Comparison of ENCODE assay signal across 24 cellular contexts in genomic region chr1:9808459-9808858, GRCh38. TPM values are rescaled to one million over a fixed set of nuclear protein-coding genes. Genes with fewer than 3 reads are reported as not detected.
DNase-seq lines count a peak whose midpoint lies in the region; ATAC-seq, FAIRE-seq and TF ChIP-seq lines count a peak whose summit lies in the region.
"Had no signal": no experiment of that assay in that cellular context is flagged by ENCODE, and none has a peak within 500 bp of the region (broad histone marks: within the 10 kb centered on the region; RNA-seq: fewer than 3 reads in every experiment).

No MANE protein-coding gene starts in this region.

- 0 out of 2 replicates have a peak, but pooled peaks have one; percentile 28 for ATAC-seq in Panc1
- ATAC-seq in activated B cell treated with CpG ODN at 0.5 μM for 24 hours (ENCODE audit: low read depth), result no peak
- peak; percentile 27 to 62 (median 43) for ATAC-seq in pancreas
- no peak for ATAC-seq in left lobe of liver
- no peak for ATAC-seq in HG03439 (IDR thresholded peaks at IDR 0.05; ENCODE audit: unreplicated experiment)

- H3K79me2 ChIP-seq in keratinocyte (ENCODE audit: control insufficient read depth, insufficient read depth, low read length), result peaks cover 94% of the 10 kb centered on the region

- BruUV-seq in Panc1 (replicated peaks; lab: Mats Ljungman, UMichigan), result no TSS peak

- peaks cover 8% of the 10 kb centered on the region; the same call in 1 of the 2 replicates for H3K4me1 ChIP-seq in Panc1 (ENCODE audit: control insufficient read depth, insufficient read depth, low read length)
- H3K4me1 ChIP-seq in keratinocyte (ENCODE audit: control insufficient read depth, extremely low read depth, insufficient read depth, low read length), result peaks cover 47% of the 10 kb centered on the region
- H3K4me1 ChIP-seq in pancreas, result peaks cover 45 to 63% (median 53%) of the 10 kb centered on the region in 3 donors

- peak overlapping the region; percentile 55 for H3K4me2 ChIP-seq in keratinocyte (ENCODE audit: control insufficient read depth, extremely low read depth, insufficient read depth, low read depth, low read length)
- H3K4me2 ChIP-seq: SK-N-SH had no signal

- POLR2A ChIA-PET in Panc1 (lab: Charles Lee), result no interaction called here
- POLR2A ChIA-PET in activated B cell treated with CpG ODN at 0.5 μM for 24 hours (lab: Charles Lee), result no interaction called here

- CTCF ChIA-PET in Panc1 (lab: Charles Lee) (no interaction called here), activated B cell treated with CpG ODN at 0.5 μM for 24 hours (lab: Charles Lee) (no interaction called here)

- H3K9me3 ChIP-seq in Panc1 (ENCODE audit: control insufficient read depth, insufficient read depth, low read depth, low read length), result no peaks in the 10 kb centered on the region
- no peaks in the 10 kb centered on the region for H3K9me3 ChIP-seq in keratinocyte (ENCODE audit: control insufficient read depth, low read depth, low read length)
- H3K9me3 ChIP-seq in pancreas, result no peaks in the 10 kb centered on the region
- H3K9me3 ChIP-seq: BLaER1, heart left ventricle, SK-N-SH had no signal

- no peak overlapping the region for H3K4me3 Mint-ChIP-seq in activated B cell treated with CpG ODN at 0.5 μM for 24 hours
- H3K4me3 Mint-ChIP-seq: memory B cell; stimulated activated naive CD8-positive, alpha-beta T cell treated with anti-CD3 and anti-CD28 coated beads, Interleukin-15, Interleukin-2, amounts not matched to agents 100 ng/mL and 50 ng/mL, for 24 hours had no signal

- peaks cover 7% of the 10 kb centered on the region for H3K36me3 Mint-ChIP-seq in activated B cell treated with CpG ODN at 0.5 μM for 24 hours (ENCODE audit: low read depth)

- no peaks in the 10 kb centered on the region for H3K27me3 Mint-ChIP-seq in activated B cell treated with CpG ODN at 0.5 μM for 24 hours
- H3K27me3 Mint-ChIP-seq: memory B cell; stimulated activated naive CD8-positive, alpha-beta T cell treated with anti-CD3 and anti-CD28 coated beads, Interleukin-15, Interleukin-2, amounts not matched to agents 100 ng/mL and 50 ng/mL, for 24 hours had no signal

- in situ Hi-C loops in Panc1 (cut with HindIII; ENCODE audit: low pct_unique_long_range_greater_than_20kb, low sequenced_read_pairs), result no loop called here

- H3K4me3 ChIP-seq in Panc1 (ENCODE audit: low read depth in 2 of 2, low read length in 2 of 2) (no peak overlapping the region), keratinocyte (ENCODE audit: control insufficient read depth in 2 of 3, extremely low read depth in 1 of 3, insufficient read depth in 2 of 3, low read depth in 1 of 3, low read length in 3 of 3) (no peak overlapping the region), pancreas (no peak overlapping the region)
- H3K4me3 ChIP-seq: BLaER1, heart left ventricle had no signal

- peak; percentile 71 for FAIRE-seq in keratinocyte (lab: Jason Lieb, UNC)
- no peak for FAIRE-seq in pancreas (lab: Jason Lieb, UNC)
- FAIRE-seq: small intestine had no signal

- H3K27ac ChIP-seq in Panc1 (ENCODE audit: low read length) (no peak overlapping the region), keratinocyte (ENCODE audit: control insufficient read depth, insufficient read depth, low read length) (peak overlapping the region; percentile 61), pancreas (peak overlapping the region; percentile 11 to 71 (median 56))
- H3K27ac ChIP-seq: BLaER1, heart left ventricle had no signal

- TF ChIP-seq CTCF in Panc1 (IDR thresholded peaks at IDR 0.05) (no peak), activated B cell treated with CpG ODN at 0.5 μM for 24 hours (IDR thresholded peaks at IDR 0.05) (no peak), keratinocyte (optimal IDR thresholded peaks at IDR 0.05 in 1 of 3, IDR thresholded peaks at IDR 0.05 in 1 of 3, conservative IDR thresholded peaks at IDR 0.05 in 1 of 3; ENCODE audit: extremely low read depth in 1 of 3, insufficient read depth in 2 of 3, low read length in 3 of 3) (no peak), pancreas (IDR thresholded peaks at IDR 0.05) (no peak)

- H3K9me1 ChIP-seq in keratinocyte (ENCODE audit: control insufficient read depth, extremely low read depth, insufficient read depth, low read length), result peaks cover 7% of the 10 kb centered on the region

- DNase-seq in Panc1 (ENCODE audit: low read depth, low spot score) (no peak), activated B cell treated with CpG ODN at 0.5 μM for 24 hours (no peak), keratinocyte (ENCODE audit: low read depth, low spot score) (no peak), pancreas (peak in 2 of 6 donors; percentile 44), SHP77 (lab: John Stamatoyannopoulos, UW) (no peak), left lobe of liver (ENCODE audit: low spot score) (no peak)
- DNase-seq: activated CD4-positive, alpha-beta T cell treated with anti-CD3 and anti-CD28 coated beads for 4 hours; activated gamma-delta T cell treated with Interleukin-2 at 50 U/mL for 16 hours; erythroblast; foreskin fibroblast; H9; heart left ventricle; IMR-90; left cardiac atrium; NCI-H1105; NCI-H1930; RPMI8226; SK-N-SH; small intestine; T-helper 2 cell had no signal

- H3K4me1 Mint-ChIP-seq in activated B cell treated with CpG ODN at 0.5 μM for 24 hours, result peaks cover 32% of the 10 kb centered on the region

- peak overlapping the region; percentile 42 for H3K9ac ChIP-seq in keratinocyte (ENCODE audit: control insufficient read depth, extremely low read depth, insufficient read depth, low read length)
- H3K9ac ChIP-seq: BLaER1, SK-N-SH had no signal

- H3K9me3 Mint-ChIP-seq in activated B cell treated with CpG ODN at 0.5 μM for 24 hours, result no peaks in the 10 kb centered on the region
- H3K9me3 Mint-ChIP-seq: H9; memory B cell; stimulated activated naive CD8-positive, alpha-beta T cell treated with anti-CD3 and anti-CD28 coated beads, Interleukin-15, Interleukin-2, amounts not matched to agents 100 ng/mL and 50 ng/mL, for 24 hours had no signal

- intact Hi-C loops in Panc1 (cut with micrococcal nuclease; ENCODE audit: unreplicated experiment), result no loop called here
- intact Hi-C loops in activated B cell treated with CpG ODN at 0.5 μM for 24 hours (cut with micrococcal nuclease), result no loop called here
- intact Hi-C loops in pancreas (cut with DNase I), result no loop called here

- H3K27me3 ChIP-seq in Panc1 (ENCODE audit: control insufficient read depth, insufficient read depth, low read length) (no peaks in the 10 kb centered on the region), keratinocyte (ENCODE audit: control insufficient read depth, extremely low read depth, insufficient read depth, low read length) (no peaks in the 10 kb centered on the region), pancreas (no peaks in the 10 kb centered on the region)
- H3K27me3 ChIP-seq: BLaER1, heart left ventricle had no signal

- dilution Hi-C loops in keratinocyte (cut with MboI; ENCODE audit: extremely low pct_ligation_motif_present, low sequenced_read_pairs), result no loop called here

- peaks cover 27% of the 10 kb centered on the region for H4K20me1 ChIP-seq in keratinocyte (ENCODE audit: control insufficient read depth, extremely low read depth, insufficient read depth, low read length)

- no peak overlapping the region for H2AFZ ChIP-seq in keratinocyte (ENCODE audit: control insufficient read depth, low read length)

- H3K36me3 ChIP-seq in Panc1 (ENCODE audit: control insufficient read depth, insufficient read depth, low read length), result no peaks in the 10 kb centered on the region
- H3K36me3 ChIP-seq in keratinocyte (ENCODE audit: control insufficient read depth in 2 of 2, extremely low read depth in 1 of 2, insufficient read depth in 2 of 2, low read length in 2 of 2), result peaks cover 4 to 6% of the 10 kb centered on the region in 2 experiments
- no peaks in the 10 kb centered on the region for H3K36me3 ChIP-seq in pancreas
- H3K36me3 ChIP-seq: heart left ventricle had no signal

- H3K27ac Mint-ChIP-seq in activated B cell treated with CpG ODN at 0.5 μM for 24 hours, result peak overlapping the region; percentile 53
- H3K27ac Mint-ChIP-seq: stimulated activated naive CD8-positive, alpha-beta T cell treated with anti-CD3 and anti-CD28 coated beads, Interleukin-15, Interleukin-2, amounts not matched to agents 100 ng/mL and 50 ng/mL, for 24 hours had no signal

- 28 to 31% methylated on average over 8 of the region's 8 CpGs for WGBS in pancreas, 2 donors

RNA-seq across cellular contexts. Expression of gene CLSTN1, which starts 15.3 kb away (rescaled TPM):
- total RNA-seq in Panc1 (2021; ENCODE audit: unreplicated experiment) (143 TPM), activated B cell treated with CpG ODN at 0.5 μM for 24 hours (50.7 and 52.2 TPM in 2 replicates), pancreas (10 to 100 TPM; 56.9 to 73.5 (median 66.0) TPM), left lobe of liver (8.1 TPM)
- polyA plus RNA-seq in Panc1 (2012; ENCODE audit: insufficient read length), result 184 TPM
- polyA plus RNA-seq in keratinocyte (79.1 to 263 TPM (median 90.3 TPM) in 3 replicates), pancreas (10 to 100 TPM; 44.2 to 54.2 TPM)
- 70.0 TPM for polyA plus RNA-seq in keratinocyte (2011; ENCODE audit: low read depth)
- polyA plus RNA-seq in keratinocyte (2011; cell fraction: cytosol; rRNA removed), result 67.1 and 103 TPM in 2 replicates
- polyA plus RNA-seq in keratinocyte (2011; cell fraction: nucleus; rRNA removed), result 424 and 491 TPM in 2 replicates
- 130 and 344 TPM in 2 replicates for polyA plus RNA-seq in keratinocyte (2012; ENCODE audit: low replicate concordance)
- 159 to 521 TPM (median 197 TPM) in 3 replicates for polyA minus RNA-seq in keratinocyte
- 202 TPM for polyA minus RNA-seq in keratinocyte (2011; cell fraction: cytosol; rRNA and poly(A)+ RNA removed)
- polyA minus RNA-seq in keratinocyte (2011; cell fraction: nucleus; rRNA and poly(A)+ RNA removed), result 492 and 717 TPM in 2 replicates

Comparison
In these comparisons a context has a peak if more than half of its experiments do, and no peak if none do; other contexts are left out.
1. ATAC-seq: peak in Panc1 (single experiment) and pancreas (4 of 4); none in activated B cell treated with CpG ODN at 0.5 μM for 24 hours (single experiment), left lobe of liver (single experiment) and HG03439 (single experiment).